Comparison of ENCODE assay signal across 12 cellular contexts in the genomic region with DNA sequence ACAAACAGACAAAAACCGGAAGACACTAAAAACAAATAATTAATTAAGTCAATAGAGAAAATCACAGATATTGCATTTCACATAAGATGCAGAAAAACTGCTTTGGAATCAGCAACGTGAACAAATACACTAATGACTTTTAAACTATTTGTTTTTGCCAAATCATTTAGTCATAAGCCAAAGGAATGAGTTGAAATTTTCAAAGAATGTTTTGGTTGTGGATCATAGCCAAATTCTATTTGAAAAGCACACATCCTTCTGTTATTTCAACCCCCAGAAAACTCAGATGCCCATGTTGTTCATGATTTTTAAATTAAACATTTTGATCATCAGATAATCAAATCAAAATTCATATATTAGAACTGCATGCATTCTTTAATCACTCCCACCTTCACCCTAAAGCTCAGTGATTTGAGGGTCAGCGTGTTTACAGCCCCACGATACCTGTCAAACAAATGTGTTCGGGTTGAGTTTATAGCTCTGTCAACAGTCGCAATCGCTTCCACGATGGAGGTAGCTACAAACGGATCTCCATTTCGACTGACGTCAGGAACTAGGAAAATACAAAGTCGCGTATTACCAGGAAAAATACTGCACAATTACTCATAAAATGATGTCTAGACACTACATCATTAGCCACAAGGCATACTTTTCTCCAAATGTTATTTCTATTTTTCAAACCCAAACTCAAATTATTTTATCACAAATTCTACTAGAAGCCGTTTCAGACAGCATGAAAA.
DNase-seq lines count a peak whose midpoint lies in the region; ATAC-seq and TF ChIP-seq lines count a peak whose summit lies in the region.
"Had no signal": no experiment of that assay in that cellular context is flagged by ENCODE, and none has a peak within 500 bp of the region (broad histone marks: within the 10 kb centered on the region; RNA-seq: fewer than 3 reads in every experiment).

No MANE protein-coding gene starts in this region.

- ATAC-seq in SK-N-SH treated with all-trans-retinoic acid at 6 μM for 48 hours, result peak; percentile 9; the same call in 2 of the 3 replicates

- no peak overlapping the region for H3K4me3 Mint-ChIP-seq in activated CD4-positive, alpha-beta memory T cell treated with anti-CD3 and anti-CD28 coated beads, Interleukin-2, amount 10 ng/mL, durations not matched to agents 7 days and 5 days
- no peak overlapping the region for H3K4me3 Mint-ChIP-seq in activated naive CD4-positive, alpha-beta T cell treated with anti-CD3 and anti-CD28 coated beads, Interleukin-2, amount 10 ng/mL, durations not matched to agents 7 days and 5 days
- H3K4me3 Mint-ChIP-seq: activated CD4-positive, alpha-beta memory T cell treated with anti-CD3 and anti-CD28 coated beads for 36 hours; CD4-positive, alpha-beta T cell had no signal

- no peaks in the 10 kb centered on the region for H3K36me3 Mint-ChIP-seq in activated CD4-positive, alpha-beta memory T cell treated with anti-CD3 and anti-CD28 coated beads, Interleukin-2, amount 10 ng/mL, durations not matched to agents 7 days and 5 days (ENCODE audit: low read depth)
- no peaks in the 10 kb centered on the region for H3K36me3 Mint-ChIP-seq in activated naive CD4-positive, alpha-beta T cell treated with anti-CD3 and anti-CD28 coated beads, Interleukin-2, amount 10 ng/mL, durations not matched to agents 7 days and 5 days
- H3K36me3 Mint-ChIP-seq: activated CD4-positive, alpha-beta memory T cell treated with anti-CD3 and anti-CD28 coated beads for 36 hours had no signal

- TF ChIP-seq CTCF in AG10803 (conservative IDR thresholded peaks at IDR 0.05; ENCODE audit: low read length) (no peak), fibroblast of the aortic adventitia (IDR thresholded peaks at IDR 0.05; ENCODE audit: insufficient read depth, low read length) (no peak), GM10248 (IDR thresholded peaks at IDR 0.05; ENCODE audit: control extremely low read depth, extremely low read depth, low read depth, missing control alignments) (no peak)

- H3K9me3 Mint-ChIP-seq in activated CD4-positive, alpha-beta memory T cell treated with anti-CD3 and anti-CD28 coated beads, Interleukin-2, amount 10 ng/mL, durations not matched to agents 7 days and 5 days, result no peaks in the 10 kb centered on the region
- peaks cover 3% of the 10 kb centered on the region for H3K9me3 Mint-ChIP-seq in activated naive CD4-positive, alpha-beta T cell treated with anti-CD3 and anti-CD28 coated beads, Interleukin-2, amount 10 ng/mL, durations not matched to agents 7 days and 5 days
- H3K9me3 Mint-ChIP-seq: activated CD4-positive, alpha-beta memory T cell treated with anti-CD3 and anti-CD28 coated beads for 36 hours; CD4-positive, alpha-beta T cell had no signal

- H3K4me3 ChIP-seq in AG10803 (ENCODE audit: low read length) (no peak overlapping the region), fibroblast of the aortic adventitia (ENCODE audit: low read depth, low read length) (no peak overlapping the region)

- H3K27ac Mint-ChIP-seq in activated CD4-positive, alpha-beta memory T cell treated with anti-CD3 and anti-CD28 coated beads, Interleukin-2, amount 10 ng/mL, durations not matched to agents 7 days and 5 days, result no peak overlapping the region
- H3K27ac Mint-ChIP-seq in activated naive CD4-positive, alpha-beta T cell treated with anti-CD3 and anti-CD28 coated beads, Interleukin-2, amount 10 ng/mL, durations not matched to agents 7 days and 5 days, result no peak overlapping the region
- H3K27ac Mint-ChIP-seq: activated CD4-positive, alpha-beta memory T cell treated with anti-CD3 and anti-CD28 coated beads for 36 hours; CD4-positive, alpha-beta T cell had no signal

- CTCF ChIA-PET in GM10248 (lab: Yijun Ruan, JAX), result no interaction called here
- CTCF ChIA-PET in activated CD4-positive, alpha-beta memory T cell treated with anti-CD3 and anti-CD28 coated beads, Interleukin-2, amount 10 ng/mL, durations not matched to agents 7 days and 5 days (lab: Charles Lee), result no interaction called here
- CTCF ChIA-PET in activated naive CD4-positive, alpha-beta T cell treated with anti-CD3 and anti-CD28 coated beads, Interleukin-2, amount 10 ng/mL, durations not matched to agents 7 days and 5 days (lab: Charles Lee), result no interaction called here

- no peaks in the 10 kb centered on the region for H3K27me3 Mint-ChIP-seq in activated CD4-positive, alpha-beta memory T cell treated with anti-CD3 and anti-CD28 coated beads, Interleukin-2, amount 10 ng/mL, durations not matched to agents 7 days and 5 days
- no peaks in the 10 kb centered on the region for H3K27me3 Mint-ChIP-seq in activated naive CD4-positive, alpha-beta T cell treated with anti-CD3 and anti-CD28 coated beads, Interleukin-2, amount 10 ng/mL, durations not matched to agents 7 days and 5 days

- no peaks in the 10 kb centered on the region for H3K4me1 Mint-ChIP-seq in activated CD4-positive, alpha-beta memory T cell treated with anti-CD3 and anti-CD28 coated beads, Interleukin-2, amount 10 ng/mL, durations not matched to agents 7 days and 5 days
- no peaks in the 10 kb centered on the region for H3K4me1 Mint-ChIP-seq in activated naive CD4-positive, alpha-beta T cell treated with anti-CD3 and anti-CD28 coated beads, Interleukin-2, amount 10 ng/mL, durations not matched to agents 7 days and 5 days

- DNase-seq in AG10803 (ENCODE audit: low read depth) (peak; percentile 94), fibroblast of the aortic adventitia (ENCODE audit: low read depth) (peak; percentile 89), renal cortical epithelial cell (ENCODE audit: low read depth) (peak; percentile 73), GM10248 (ENCODE audit: extremely low spot score) (no peak), ureter (ENCODE audit: low spot score) (no peak)
- DNase-seq in activated CD4-positive, alpha-beta memory T cell treated with anti-CD3 and anti-CD28 coated beads, Interleukin-2, amount 10 ng/mL, durations not matched to agents 7 days and 5 days, result no peak
- DNase-seq in activated naive CD4-positive, alpha-beta T cell treated with anti-CD3 and anti-CD28 coated beads, Interleukin-2, amount 10 ng/mL, durations not matched to agents 7 days and 5 days, result no peak
- DNase-seq: activated CD4-positive, alpha-beta memory T cell treated with anti-CD3 and anti-CD28 coated beads for 36 hours; CD4-positive, alpha-beta T cell; hippocampal formation; NCI-H2227 treated with DMSO at 0.1 percent for 48 hours had no signal

- POLR2A ChIA-PET in GM10248 (lab: Yijun Ruan, JAX), result no interaction called here
- POLR2A ChIA-PET in activated CD4-positive, alpha-beta memory T cell treated with anti-CD3 and anti-CD28 coated beads, Interleukin-2, amount 10 ng/mL, durations not matched to agents 7 days and 5 days (lab: Charles Lee), result no interaction called here

TF ChIP-seq in SK-N-SH treated with all-trans-retinoic acid at 6 μM for 48 hours, 23 proteins besides CTCF, POLR2A, EP300 and RAD21 (continues in another document):
- TF ChIP-seq ZFP3 (CRISPR knock-in tag; IDR thresholded peaks at IDR 0.05) (no peak), TOX (CRISPR knock-in tag; IDR thresholded peaks at IDR 0.05; ENCODE audit: borderline replicate concordance) (no peak), RARB (CRISPR knock-in tag; IDR thresholded peaks at IDR 0.05) (no peak), ZNF8 (CRISPR knock-in tag; IDR thresholded peaks at IDR 0.05) (no peak), ZFP30 (CRISPR knock-in tag; IDR thresholded peaks at IDR 0.05) (no peak), ZNF565 (CRISPR knock-in tag; conservative IDR thresholded peaks at IDR 0.05; ENCODE audit: low read depth) (no peak), ISL1 (CRISPR knock-in tag; IDR thresholded peaks at IDR 0.05) (no peak), ZNF70 (CRISPR knock-in tag; IDR thresholded peaks at IDR 0.05) (no peak), SNAI2 (CRISPR knock-in tag; IDR thresholded peaks at IDR 0.05) (no peak), ZC3H10 (CRISPR knock-in tag; IDR thresholded peaks at IDR 0.05) (no peak), CSDC2 (CRISPR knock-in tag; IDR thresholded peaks at IDR 0.05) (no peak), ESRRG (CRISPR knock-in tag; IDR thresholded peaks at IDR 0.05) (no peak), PPARA (CRISPR knock-in tag; IDR thresholded peaks at IDR 0.05; ENCODE audit: borderline replicate concordance) (no peak), GLIS3 (CRISPR knock-in tag; IDR thresholded peaks at IDR 0.05) (no peak), TSHZ2 (CRISPR knock-in tag; IDR thresholded peaks at IDR 0.05) (no peak), OSR1 (CRISPR knock-in tag; IDR thresholded peaks at IDR 0.05) (no peak)

Comparison
In these comparisons a context has a peak if more than half of its experiments do, and no peak if none do; other contexts are left out.
1. DNase-seq: peak in AG10803 (single experiment), fibroblast of the aortic adventitia (single experiment) and renal cortical epithelial cell (single experiment); none in GM10248 (single experiment), activated CD4-positive, alpha-beta memory T cell treated with anti-CD3 and anti-CD28 coated beads, Interleukin-2, amount 10 ng/mL, durations not matched to agents 7 days and 5 days (single experiment), ureter (single experiment) and activated naive CD4-positive, alpha-beta T cell treated with anti-CD3 and anti-CD28 coated beads, Interleukin-2, amount 10 ng/mL, durations not matched to agents 7 days and 5 days (single experiment).